ENCODE assay signal across 2 cellular contexts in genomic region chr22:23763579-23764331, GRCh38.
TF ChIP-seq lines count a peak whose summit lies in the region.

No MANE protein-coding gene starts in this region.

TF ChIP-seq in SK-N-SH, 30 proteins besides CTCF, POLR2A, EP300 and RAD21 (continued from another document):
- TF ChIP-seq, protein P1, sequence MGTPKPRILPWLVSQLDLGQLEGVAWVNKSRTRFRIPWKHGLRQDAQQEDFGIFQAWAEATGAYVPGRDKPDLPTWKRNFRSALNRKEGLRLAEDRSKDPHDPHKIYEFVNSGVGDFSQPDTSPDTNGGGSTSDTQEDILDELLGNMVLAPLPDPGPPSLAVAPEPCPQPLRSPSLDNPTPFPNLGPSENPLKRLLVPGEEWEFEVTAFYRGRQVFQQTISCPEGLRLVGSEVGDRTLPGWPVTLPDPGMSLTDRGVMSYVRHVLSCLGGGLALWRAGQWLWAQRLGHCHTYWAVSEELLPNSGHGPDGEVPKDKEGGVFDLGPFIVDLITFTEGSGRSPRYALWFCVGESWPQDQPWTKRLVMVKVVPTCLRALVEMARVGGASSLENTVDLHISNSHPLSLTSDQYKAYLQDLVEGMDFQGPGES (IDR thresholded peaks at IDR 0.05; ENCODE audit: low read depth, low read length) = no peak
- TF ChIP-seq RFX5 (IDR thresholded peaks at IDR 0.05; ENCODE audit: low read length) (no peak), FOXM1 (IDR thresholded peaks at IDR 0.05; ENCODE audit: low read depth) (no peak)

TF ChIP-seq in SK-N-SH treated with all-trans-retinoic acid at 6 μM for 48 hours, 23 proteins besides CTCF, POLR2A, EP300 and RAD21 (continued from another document):
- TF ChIP-seq, protein P2, sequence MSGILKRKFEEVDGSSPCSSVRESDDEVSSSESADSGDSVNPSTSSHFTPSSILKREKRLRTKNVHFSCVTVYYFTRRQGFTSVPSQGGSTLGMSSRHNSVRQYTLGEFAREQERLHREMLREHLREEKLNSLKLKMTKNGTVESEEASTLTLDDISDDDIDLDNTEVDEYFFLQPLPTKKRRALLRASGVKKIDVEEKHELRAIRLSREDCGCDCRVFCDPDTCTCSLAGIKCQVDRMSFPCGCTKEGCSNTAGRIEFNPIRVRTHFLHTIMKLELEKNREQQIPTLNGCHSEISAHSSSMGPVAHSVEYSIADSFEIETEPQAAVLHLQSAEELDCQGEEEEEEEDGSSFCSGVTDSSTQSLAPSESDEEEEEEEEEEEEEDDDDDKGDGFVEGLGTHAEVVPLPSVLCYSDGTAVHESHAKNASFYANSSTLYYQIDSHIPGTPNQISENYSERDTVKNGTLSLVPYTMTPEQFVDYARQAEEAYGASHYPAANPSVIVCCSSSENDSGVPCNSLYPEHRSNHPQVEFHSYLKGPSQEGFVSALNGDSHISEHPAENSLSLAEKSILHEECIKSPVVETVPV (CRISPR knock-in tag; IDR thresholded peaks at IDR 0.05) = no peak
- TF ChIP-seq, protein P3, sequence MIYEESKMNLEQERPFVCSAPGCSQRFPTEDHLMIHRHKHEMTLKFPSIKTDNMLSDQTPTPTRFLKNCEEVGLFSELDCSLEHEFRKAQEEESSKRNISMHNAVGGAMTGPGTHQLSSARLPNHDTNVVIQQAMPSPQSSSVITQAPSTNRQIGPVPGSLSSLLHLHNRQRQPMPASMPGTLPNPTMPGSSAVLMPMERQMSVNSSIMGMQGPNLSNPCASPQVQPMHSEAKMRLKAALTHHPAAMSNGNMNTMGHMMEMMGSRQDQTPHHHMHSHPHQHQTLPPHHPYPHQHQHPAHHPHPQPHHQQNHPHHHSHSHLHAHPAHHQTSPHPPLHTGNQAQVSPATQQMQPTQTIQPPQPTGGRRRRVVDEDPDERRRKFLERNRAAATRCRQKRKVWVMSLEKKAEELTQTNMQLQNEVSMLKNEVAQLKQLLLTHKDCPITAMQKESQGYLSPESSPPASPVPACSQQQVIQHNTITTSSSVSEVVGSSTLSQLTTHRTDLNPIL (CRISPR knock-in tag; IDR thresholded peaks at IDR 0.05; ENCODE audit: low read depth) = no peak
- TF ChIP-seq TOX (CRISPR knock-in tag; IDR thresholded peaks at IDR 0.05; ENCODE audit: borderline replicate concordance) (no peak), TCF4 (CRISPR knock-in tag; IDR thresholded peaks at IDR 0.05; ENCODE audit: borderline replicate concordance) (no peak), BACH2 (CRISPR knock-in tag; IDR thresholded peaks at IDR 0.05; ENCODE audit: borderline replicate concordance) (no peak), ISL1 (CRISPR knock-in tag; IDR thresholded peaks at IDR 0.05) (no peak), ARNTL (CRISPR knock-in tag; IDR thresholded peaks at IDR 0.05; ENCODE audit: borderline replicate concordance, low read depth) (no peak), ZNF70 (CRISPR knock-in tag; IDR thresholded peaks at IDR 0.05) (no peak), ZFP30 (CRISPR knock-in tag; IDR thresholded peaks at IDR 0.05) (no peak), TSHZ2 (CRISPR knock-in tag; IDR thresholded peaks at IDR 0.05) (no peak), SNAI2 (CRISPR knock-in tag; IDR thresholded peaks at IDR 0.05) (no peak), POU6F1 (CRISPR knock-in tag; IDR thresholded peaks at IDR 0.05; ENCODE audit: borderline replicate concordance, low read depth) (no peak), GLIS3 (CRISPR knock-in tag; IDR thresholded peaks at IDR 0.05) (no peak), ZFP3 (CRISPR knock-in tag; IDR thresholded peaks at IDR 0.05) (no peak), ZC3H10 (CRISPR knock-in tag; IDR thresholded peaks at IDR 0.05) (no peak)
- TF ChIP-seq, protein P4, sequence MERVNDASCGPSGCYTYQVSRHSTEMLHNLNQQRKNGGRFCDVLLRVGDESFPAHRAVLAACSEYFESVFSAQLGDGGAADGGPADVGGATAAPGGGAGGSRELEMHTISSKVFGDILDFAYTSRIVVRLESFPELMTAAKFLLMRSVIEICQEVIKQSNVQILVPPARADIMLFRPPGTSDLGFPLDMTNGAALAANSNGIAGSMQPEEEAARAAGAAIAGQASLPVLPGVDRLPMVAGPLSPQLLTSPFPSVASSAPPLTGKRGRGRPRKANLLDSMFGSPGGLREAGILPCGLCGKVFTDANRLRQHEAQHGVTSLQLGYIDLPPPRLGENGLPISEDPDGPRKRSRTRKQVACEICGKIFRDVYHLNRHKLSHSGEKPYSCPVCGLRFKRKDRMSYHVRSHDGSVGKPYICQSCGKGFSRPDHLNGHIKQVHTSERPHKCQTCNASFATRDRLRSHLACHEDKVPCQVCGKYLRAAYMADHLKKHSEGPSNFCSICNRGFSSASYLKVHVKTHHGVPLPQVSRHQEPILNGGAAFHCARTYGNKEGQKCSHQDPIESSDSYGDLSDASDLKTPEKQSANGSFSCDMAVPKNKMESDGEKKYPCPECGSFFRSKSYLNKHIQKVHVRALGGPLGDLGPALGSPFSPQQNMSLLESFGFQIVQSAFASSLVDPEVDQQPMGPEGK (CRISPR knock-in tag; IDR thresholded peaks at IDR 0.05; ENCODE audit: borderline replicate concordance) = no peak
